ENCODE assay signal across 8 cellular contexts in the genomic region with DNA sequence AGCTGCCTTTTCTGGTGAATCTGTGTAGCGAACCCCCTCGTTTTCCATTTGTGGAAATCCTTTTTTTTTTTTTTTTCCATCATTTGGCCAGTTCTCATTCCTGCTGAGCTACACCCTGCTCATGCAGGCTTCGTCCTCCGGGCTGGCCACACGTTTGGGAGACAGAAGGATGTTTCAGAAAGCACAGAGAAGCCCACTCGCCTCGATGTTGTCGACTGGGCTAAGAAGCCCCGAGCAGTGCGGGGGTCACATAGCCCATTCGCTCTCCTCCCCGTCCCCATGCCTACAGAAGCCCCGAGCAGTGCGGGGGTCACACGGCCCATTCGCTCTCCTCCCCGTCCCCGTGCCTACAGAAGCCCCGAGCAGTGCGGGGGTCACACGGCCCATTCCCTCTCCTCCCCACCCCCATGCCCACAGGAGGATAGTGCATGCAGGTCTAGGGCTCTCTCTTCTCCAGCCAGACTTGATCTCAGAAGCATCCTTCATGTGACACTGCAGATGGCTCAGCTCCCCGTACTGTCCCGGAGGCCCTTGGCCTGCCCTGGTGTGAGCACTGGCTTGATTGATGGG.
DNase-seq lines count a peak whose midpoint lies in the region; ATAC-seq and TF ChIP-seq lines count a peak whose summit lies in the region.
"Not testable (repeated sequence)": the region's sequence is repeated elsewhere in the genome, so short reads cannot be mapped to it uniquely, and the experiment has no call there.

No MANE protein-coding gene starts in this region.

- not testable (repeated sequence) for H3K27me3 ChIP-seq in left ventricle myocardium inferior (ENCODE audit: low read depth); lower lobe of right lung (ENCODE audit: low read depth)

- not testable (repeated sequence) for H3K27ac ChIP-seq in left ventricle myocardium inferior (replicated peaks); lower lobe of right lung

- peaks cover 70 to 77% of the 10 kb centered on the region in 2 donors for H3K36me3 Mint-ChIP-seq in CD14-positive monocyte
- peaks cover 18% of the 10 kb centered on the region for H3K36me3 Mint-ChIP-seq in WTC11
- peaks cover 0 to 21% of the 10 kb centered on the region in 2 donors for H3K36me3 Mint-ChIP-seq in naive B cell
- not testable (repeated sequence) for H3K36me3 Mint-ChIP-seq in neural crest cell (ENCODE audit: low read depth)
- H3K36me3 Mint-ChIP-seq in progenitor cell of endocrine pancreas (ENCODE audit: insufficient read depth): peaks cover 23% of the 10 kb centered on the region
- H3K36me3 Mint-ChIP-seq in stimulated activated naive B cell treated with anti-CD40 and anti-IgM and Interleukin-4, amounts not matched to agents 10 μg/mL and 1 μg/mL and 100 μg/mL, for 72 hours: peaks cover 50 to 57% of the 10 kb centered on the region in 2 donors

- not testable (repeated sequence) for ATAC-seq in WTC11; lower lobe of right lung; naive B cell (ENCODE audit: low read depth in 2 of 2); stimulated activated naive B cell treated with anti-CD40 and anti-IgM and Interleukin-4, amounts not matched to agents 10 μg/mL and 1 μg/mL and 100 μg/mL, for 72 hours (replicated peaks)

- not testable (repeated sequence) for TF ChIP-seq CTCF in CD14-positive monocyte (IDR thresholded peaks at IDR 0.05); WTC11 (IDR thresholded peaks at IDR 0.05); left ventricle myocardium inferior (IDR thresholded peaks at IDR 0.05; ENCODE audit: borderline replicate concordance); lower lobe of right lung (IDR thresholded peaks at IDR 0.05); neural crest cell (conservative IDR thresholded peaks at IDR 0.05); progenitor cell of endocrine pancreas (IDR thresholded peaks at IDR 0.05; ENCODE audit: unreplicated experiment)

- not testable (repeated sequence) for H3K9me3 ChIP-seq in left ventricle myocardium inferior (replicated peaks); lower lobe of right lung

- H3K4me1 ChIP-seq in left ventricle myocardium inferior, lower lobe of right lung: not testable (repeated sequence)

- not testable (repeated sequence) for H3K4me3 ChIP-seq in left ventricle myocardium inferior, lower lobe of right lung

- CTCF ChIA-PET in WTC11 (lab: Charles Lee): not testable (repeated sequence)

- not testable (repeated sequence) for DNase-seq in CD14-positive monocyte (ENCODE audit: low spot score); WTC11 (ENCODE audit: low spot score); naive B cell; neural crest cell (ENCODE audit: low read depth, low spot score); progenitor cell of endocrine pancreas (ENCODE audit: low spot score, unreplicated experiment); stimulated activated naive B cell treated with anti-CD40 and anti-IgM and Interleukin-4, amounts not matched to agents 10 μg/mL and 1 μg/mL and 100 μg/mL, for 72 hours
- peak; percentile 2 for DNase-seq in left ventricle myocardium inferior
- peak; percentile 26 for DNase-seq in lower lobe of right lung

- H3K36me3 ChIP-seq in left ventricle myocardium inferior: peaks cover 23% of the 10 kb centered on the region
- peaks cover 19% of the 10 kb centered on the region for H3K36me3 ChIP-seq in lower lobe of right lung

- POLR2A ChIA-PET in WTC11 (lab: Charles Lee): not testable (repeated sequence)

- H3K9me3 Mint-ChIP-seq in CD14-positive monocyte; WTC11; naive B cell; neural crest cell; progenitor cell of endocrine pancreas (ENCODE audit: low read depth); stimulated activated naive B cell treated with anti-CD40 and anti-IgM and Interleukin-4, amounts not matched to agents 10 μg/mL and 1 μg/mL and 100 μg/mL, for 72 hours: not testable (repeated sequence)

- not testable (repeated sequence) for H3K27me3 Mint-ChIP-seq in CD14-positive monocyte (ENCODE audit: low read depth in 3 of 3); WTC11 (ENCODE audit: low read depth); naive B cell; neural crest cell (ENCODE audit: low read depth); progenitor cell of endocrine pancreas; stimulated activated naive B cell treated with anti-CD40 and anti-IgM and Interleukin-4, amounts not matched to agents 10 μg/mL and 1 μg/mL and 100 μg/mL, for 72 hours

- H3K27ac Mint-ChIP-seq in CD14-positive monocyte: peak overlapping the region in 4 of 7 donors; percentile 21 to 58 (median 46)
- 0 out of 2 replicates have a peak overlapping the region, but pooled peaks have one; percentile 19 for H3K27ac Mint-ChIP-seq in WTC11
- H3K27ac Mint-ChIP-seq in naive B cell: peak overlapping the region in 5 of 6 donors; percentile 30 to 98 (median 76)
- peak overlapping the region; percentile 83 for H3K27ac Mint-ChIP-seq in neural crest cell (ENCODE audit: unreplicated experiment)
- peak overlapping the region; percentile 56 for H3K27ac Mint-ChIP-seq in progenitor cell of endocrine pancreas
- H3K27ac Mint-ChIP-seq in stimulated activated naive B cell treated with anti-CD40 and anti-IgM and Interleukin-4, amounts not matched to agents 10 μg/mL and 1 μg/mL and 100 μg/mL, for 72 hours: peak overlapping the region; percentile 33

- H3K4me1 Mint-ChIP-seq in CD14-positive monocyte (peaks cover 34% of the 10 kb centered on the region), naive B cell (peaks cover 26 to 46% (median 42%) of the 10 kb centered on the region in 3 donors)
- not testable (repeated sequence) for H3K4me1 Mint-ChIP-seq in WTC11; neural crest cell; progenitor cell of endocrine pancreas (ENCODE audit: low read depth)
- H3K4me1 Mint-ChIP-seq in stimulated activated naive B cell treated with anti-CD40 and anti-IgM and Interleukin-4, amounts not matched to agents 10 μg/mL and 1 μg/mL and 100 μg/mL, for 72 hours: peaks cover 26 to 56% of the 10 kb centered on the region in 2 donors

- not testable (repeated sequence) for H3K4me3 Mint-ChIP-seq in CD14-positive monocyte; WTC11; neural crest cell; progenitor cell of endocrine pancreas (ENCODE audit: low read depth); stimulated activated naive B cell treated with anti-CD40 and anti-IgM and Interleukin-4, amounts not matched to agents 10 μg/mL and 1 μg/mL and 100 μg/mL, for 72 hours
- peak overlapping the region in 1 of 8 donors; percentile 68 for H3K4me3 Mint-ChIP-seq in naive B cell

- intact Hi-C loops in CD14-positive monocyte (cut with micrococcal nuclease); left ventricle myocardium inferior (cut with micrococcal nuclease); lower lobe of right lung (cut with DNase I): not testable (repeated sequence)

Comparison
In these comparisons a context has a peak if more than half of its experiments do, and no peak if none do; other contexts are left out.
1. H3K27ac Mint-ChIP-seq: peak in every context shown above with its lines; median percentile 83 in neural crest cell; 76 in naive B cell; 56 in progenitor cell of endocrine pancreas; 46 in CD14-positive monocyte; 33 in stimulated activated naive B cell treated with anti-CD40 and anti-IgM and Interleukin-4, amounts not matched to agents 10 μg/mL and 1 μg/mL and 100 μg/mL, for 72 hours; 19 in WTC11.